In genomic region chr12:84986586-84986985, GRCh38 we compare ENCODE assay signal across 15 cellular contexts. TPM values are rescaled to one million over a fixed set of nuclear protein-coding genes. Genes with fewer than 3 reads are reported as not detected.
DNase-seq lines count a peak whose midpoint lies in the region; ATAC-seq and TF ChIP-seq lines count a peak whose summit lies in the region.
"Had no signal": no experiment of that assay in that cellular context is flagged by ENCODE, and none has a peak within 500 bp of the region (broad histone marks: within the 10 kb centered on the region; RNA-seq: fewer than 3 reads in every experiment).

No MANE protein-coding gene starts in this region.

- no peak for TF ChIP-seq CTCF in colonic mucosa (IDR thresholded peaks at IDR 0.05)

- ATAC-seq in GM21515 (IDR thresholded peaks at IDR 0.05; ENCODE audit: unreplicated experiment) = no peak
- ATAC-seq: esophagus mucosa, left cardiac atrium, Right ventricle myocardium inferior had no signal

- no peak overlapping the region for H3K4me3 ChIP-seq in colonic mucosa

- no peak overlapping the region for H3K9ac ChIP-seq in colonic mucosa (ENCODE audit: low read depth in 2 of 2, low read length in 2 of 2)

- no peaks in the 10 kb centered on the region for H3K36me3 ChIP-seq in colonic mucosa

- intact Hi-C loops in colonic mucosa (cut with DNase I) = no loop called here

- H3K27ac ChIP-seq in colonic mucosa = no peak overlapping the region

- H3K27me3 ChIP-seq in colonic mucosa = no peaks in the 10 kb centered on the region

- H3K4me1 ChIP-seq in colonic mucosa = no peaks in the 10 kb centered on the region

- DNase-seq in D341Med (ENCODE audit: low spot score) = peak; percentile 30
- DNase-seq in NCI-H1092 (lab: John Stamatoyannopoulos, UW) = peak; percentile 24
- peak; percentile 35 for DNase-seq in NCI-H774 (lab: John Stamatoyannopoulos, UW)
- peak; percentile 51 for DNase-seq in globus pallidus (ENCODE audit: low spot score)
- DNase-seq in colonic mucosa = no peak
- DNase-seq in activated naive CD4-positive, alpha-beta T cell (lab: John Stamatoyannopoulos, UW) = no peak
- no peak for DNase-seq in HCEC 1CT
- DNase-seq: activated effector memory CD4-positive, alpha-beta T cell treated with Interleukin-2 at 50 U/mL for 16 hours; aorta; DND-41; left cardiac atrium had no signal

- no peaks in the 10 kb centered on the region for H3K9me3 ChIP-seq in colonic mucosa

RNA-seq across cellular contexts. Expression of gene TSPAN19, which starts 49.5 kb away (rescaled TPM):
- total RNA-seq in colonic mucosa = not detected
- total RNA-seq: aorta, esophagus mucosa, left cardiac atrium, myocyte had no signal

RNA-seq across cellular contexts. Expression of gene LRRIQ1, which starts 49.6 kb away (rescaled TPM):
- under 1 TPM in 1 of 2 donors, not detected in 1; 0.05 TPM for total RNA-seq in colonic mucosa
- total RNA-seq: myocyte had no signal

Comparison
In these comparisons a context has a peak if more than half of its experiments do, and no peak if none do; other contexts are left out.
1. DNase-seq: peak in D341Med (single experiment), NCI-H1092 (single experiment), NCI-H774 (single experiment) and globus pallidus (single experiment); none in colonic mucosa (single experiment), activated naive CD4-positive, alpha-beta T cell (0 of 4) and HCEC 1CT (single experiment).